In the genomic region with DNA sequence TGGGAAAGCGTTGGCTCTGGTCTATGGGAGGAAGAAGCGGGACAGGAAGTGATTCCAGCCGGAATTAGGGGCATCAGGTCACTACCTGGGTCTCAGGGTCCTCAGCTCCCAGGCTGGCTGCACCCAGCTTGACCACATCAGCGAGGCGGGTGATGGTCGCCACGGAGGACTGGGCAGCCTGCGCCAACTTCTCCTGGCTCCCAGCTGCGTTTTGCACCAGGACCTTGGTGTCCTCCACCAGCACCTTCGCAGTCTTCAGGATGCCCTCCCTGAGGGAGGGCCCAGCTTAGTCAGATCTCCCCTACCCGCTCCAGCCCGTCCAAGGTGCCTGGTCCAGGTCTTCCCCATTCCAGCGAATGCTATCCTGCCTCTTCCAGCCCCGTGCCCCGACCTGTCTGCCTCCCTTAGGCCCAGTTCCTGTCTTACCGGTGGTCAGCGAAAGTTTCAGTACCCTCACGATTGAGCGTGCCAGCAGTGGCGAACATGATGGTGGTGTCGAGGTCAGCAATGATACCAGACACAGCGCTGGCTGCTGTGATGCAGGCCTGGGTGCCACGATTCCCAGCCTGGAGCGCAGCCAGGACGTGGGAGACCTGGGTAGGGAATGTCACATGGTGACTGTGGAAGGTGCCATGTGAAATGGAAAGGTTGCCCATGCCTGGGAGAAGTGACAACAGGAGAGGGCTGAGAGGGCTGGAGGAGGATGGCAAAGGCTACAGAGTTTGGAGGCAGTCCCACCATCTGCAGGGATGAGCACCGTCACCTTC, we compare ENCODE assay signal across 23 cellular contexts. TPM values are rescaled to one million over a fixed set of nuclear protein-coding genes. Genes with fewer than 3 reads are reported as not detected.
DNase-seq lines count a peak whose midpoint lies in the region; ATAC-seq and TF ChIP-seq lines count a peak whose summit lies in the region.
"Had no signal": no experiment of that assay in that cellular context is flagged by ENCODE, and none has a peak within 500 bp of the region (broad histone marks: within the 10 kb centered on the region; RNA-seq: fewer than 3 reads in every experiment).

No MANE protein-coding gene starts in this region.

- TF ChIP-seq CTCF in A673 (conservative IDR thresholded peaks at IDR 0.05; ENCODE audit: low read depth, low read length) (no peak), mammary epithelial cell (conservative IDR thresholded peaks at IDR 0.05 in 1 of 2, IDR thresholded peaks at IDR 0.05 in 1 of 2; ENCODE audit: extremely low read depth in 1 of 2, insufficient read depth in 1 of 2, low read depth in 1 of 2, low read length in 2 of 2) (no peak), right atrium auricular region (IDR thresholded peaks at IDR 0.05) (no peak)

- in situ Hi-C loops in mammary epithelial cell (cut with MboI; ENCODE audit: low sequenced_read_pairs in 2 of 2): no loop called here

- H3K27me3 ChIP-seq in A673 (replicated peaks; ENCODE audit: insufficient read depth, low read depth, low read length, poor library complexity) (no peaks in the 10 kb centered on the region), mammary epithelial cell (ENCODE audit: insufficient read depth, low read length) (no peaks in the 10 kb centered on the region), right atrium auricular region (no peaks in the 10 kb centered on the region)
- H3K27me3 ChIP-seq: BE2C, sigmoid colon, upper lobe of right lung had no signal

- BruUV-seq in A673 (replicated peaks; lab: Mats Ljungman, UMichigan) (TSS peak; percentile 39), mammary epithelial cell (replicated peaks; lab: Mats Ljungman, UMichigan) (TSS peak; percentile 45)

- H3K9me3 ChIP-seq in A673 (ENCODE audit: low read depth, low read length, poor library complexity, severe bottlenecking) (no peaks in the 10 kb centered on the region), mammary epithelial cell (replicated peaks; ENCODE audit: insufficient read depth, low read length) (no peaks in the 10 kb centered on the region), right atrium auricular region (no peaks in the 10 kb centered on the region)
- H3K9me3 ChIP-seq: A549, BE2C, sigmoid colon, upper lobe of right lung had no signal

- intact Hi-C loops in A673 (cut with micrococcal nuclease; ENCODE audit: unreplicated experiment): no loop called here
- intact Hi-C loops in mammary epithelial cell (cut with micrococcal nuclease): no loop called here

- no peak overlapping the region for H3K9ac ChIP-seq in mammary epithelial cell (ENCODE audit: insufficient read depth, low read length)

- no peak for ATAC-seq in HG02588 (IDR thresholded peaks at IDR 0.05; ENCODE audit: unreplicated experiment)
- ATAC-seq in GM19023 (IDR thresholded peaks at IDR 0.05; ENCODE audit: unreplicated experiment): no peak
- ATAC-seq: A549; left colon; naive thymus-derived CD4-positive, alpha-beta T cell; upper lobe of right lung had no signal

- H3K4me3 ChIP-seq in A673 (ENCODE audit: low read depth, low read length, poor library complexity, severe bottlenecking) (no peak overlapping the region), mammary epithelial cell (replicated peaks in 1 of 3; ENCODE audit: insufficient read depth in 1 of 3, low read depth in 2 of 3, low read length in 3 of 3) (no peak overlapping the region), right atrium auricular region (no peak overlapping the region)
- H3K4me3 ChIP-seq: A549, sigmoid colon, upper lobe of right lung had no signal

- no peaks in the 10 kb centered on the region for H4K20me1 ChIP-seq in mammary epithelial cell (ENCODE audit: insufficient read depth, low read length)

- dilution Hi-C loops in mammary epithelial cell (cut with HindIII; ENCODE audit: low sequenced_read_pairs): no loop called here

- no peak overlapping the region for H3K27ac ChIP-seq in A673 (ENCODE audit: low read depth, low read length, poor library complexity, severe bottlenecking)
- H3K27ac ChIP-seq in mammary epithelial cell (ENCODE audit: insufficient read depth, low read depth, low read length): no peak overlapping the region
- H3K27ac ChIP-seq in right atrium auricular region: peak overlapping the region; percentile 12 to 45
- H3K27ac ChIP-seq: A549, upper lobe of right lung had no signal

- 93% methylated on average over 22 of the region's 26 CpGs for WGBS in mammary epithelial cell (ENCODE audit: low coverage, missing lambda C conversion rate)

- CTCF ChIA-PET in A673 (lab: Charles Lee): no interaction called here
- CTCF ChIA-PET in mammary epithelial cell (lab: Charles Lee; ENCODE audit: low non-redundant PET): no interaction called here

- POLR2A ChIA-PET in A673 (lab: Charles Lee; ENCODE audit: low non-redundant PET): no interaction called here

- H3K36me3 ChIP-seq in A673 (ENCODE audit: insufficient read depth, low read length, poor library complexity, severe bottlenecking) (peaks cover 96% of the 10 kb centered on the region), mammary epithelial cell (ENCODE audit: insufficient read depth, low read length) (peaks cover 53% of the 10 kb centered on the region), right atrium auricular region (peaks cover 100% of the 10 kb centered on the region)

- H3K79me2 ChIP-seq in mammary epithelial cell (ENCODE audit: insufficient read depth, low read length): no peaks in the 10 kb centered on the region

- no peaks in the 10 kb centered on the region for H3K4me1 ChIP-seq in A673 (ENCODE audit: insufficient read depth, low read length, poor library complexity, severe bottlenecking)
- no peaks in the 10 kb centered on the region for H3K4me1 ChIP-seq in mammary epithelial cell (ENCODE audit: insufficient read depth, low read length)
- peaks cover 0 to 21% of the 10 kb centered on the region in 2 donors for H3K4me1 ChIP-seq in right atrium auricular region
- H3K4me1 ChIP-seq: A549, BE2C, upper lobe of right lung had no signal

- no peak overlapping the region for H2AFZ ChIP-seq in mammary epithelial cell (ENCODE audit: low read depth, low read length)

- H3K4me2 ChIP-seq in mammary epithelial cell (ENCODE audit: insufficient read depth, low read depth, low read length): no peak overlapping the region
- H3K4me2 ChIP-seq: A549 had no signal

- DNase-seq in A673 (ENCODE audit: low spot score) (no peak), mammary epithelial cell (no peak), right atrium auricular region (ENCODE audit: low spot score) (no peak), NCI-H2227 (lab: John Stamatoyannopoulos, UW; ENCODE audit: unreplicated experiment) (no peak)
- DNase-seq: activated B cell treated with CpG ODN at 0.5 μM for 24 hours; activated CD4-positive, alpha-beta memory T cell treated with anti-CD3 and anti-CD28 coated beads for 36 hours; activated gamma-delta T cell; BE2C; DMS79; head of caudate nucleus; KG1; left colon; naive thymus-derived CD4-positive, alpha-beta T cell; NCI-H748 treated with DMSO at 0.1 percent for 48 hours; stimulated activated CD8-positive, alpha-beta memory T cell treated with anti-CD3 and anti-CD28 coated beads, Interleukin-4, amount 100 ng/mL, for 48 hours; T1000; upper lobe of right lung had no signal

RNA-seq across cellular contexts. Expression of a gene that starts 14.4 kb away (rescaled TPM):
- total RNA-seq in A673 (2021) (39.2 and 44.3 TPM in 2 replicates), mammary epithelial cell (100 to 1,000 TPM; 134 to 649 TPM), right atrium auricular region (100 to 1,000 TPM; 599 to 915 TPM)
- polyA plus RNA-seq in mammary epithelial cell: 276 TPM
- polyA minus RNA-seq in mammary epithelial cell: 96.1 TPM

RNA-seq across cellular contexts. Expression of a gene that starts 27.9 kb away (rescaled TPM):
- 173 and 178 TPM in 2 replicates for total RNA-seq in A673 (2021)
- 100 to 1,000 TPM; 202 to 213 TPM for total RNA-seq in mammary epithelial cell
- polyA plus RNA-seq in mammary epithelial cell: 128 TPM
- polyA minus RNA-seq in mammary epithelial cell: 264 TPM
- 100 to 1,000 TPM; 273 to 370 TPM for total RNA-seq in right atrium auricular region

RNA-seq across cellular contexts. Expression of a gene that starts 28.4 kb away (rescaled TPM):
- total RNA-seq in A673 (2021) (27.6 and 29.1 TPM in 2 replicates), mammary epithelial cell (10 to 100 TPM; 45.4 to 60.8 TPM), right atrium auricular region (10 to 100 TPM; 34.6 to 48.5 TPM)
- 38.3 TPM for polyA plus RNA-seq in mammary epithelial cell
- 34.8 TPM for polyA minus RNA-seq in mammary epithelial cell

RNA-seq across cellular contexts. Expression of a gene that starts 30.4 kb away (rescaled TPM):
- 0.32 and 1.4 TPM in 2 replicates for total RNA-seq in A673 (2021)
- 10 to 100 TPM in 1 of 2 donors, under 1 TPM in 1; 0.50 to 18.4 TPM for total RNA-seq in mammary epithelial cell
- polyA plus RNA-seq in mammary epithelial cell: 37.7 TPM
- polyA minus RNA-seq in mammary epithelial cell: 42.9 TPM
- 1 to 10 TPM; 5.5 to 5.9 TPM for total RNA-seq in right atrium auricular region
- total RNA-seq: activated B cell treated with CpG ODN at 0.5 μM for 24 hours, osteocyte, subcutaneous adipose tissue had no signal
- polyA plus RNA-seq: naive thymus-derived CD4-positive, alpha-beta T cell had no signal

RNA-seq across cellular contexts. Expression of a gene that starts 39.1 kb away (rescaled TPM):
- total RNA-seq in A673 (2021): 25.0 and 27.7 TPM in 2 replicates
- total RNA-seq in mammary epithelial cell: 1 to 10 TPM in 1 of 2 donors, under 1 TPM in 1; 0.33 to 5.7 TPM
- 9.5 TPM for polyA plus RNA-seq in mammary epithelial cell
- 7.8 TPM for polyA minus RNA-seq in mammary epithelial cell
- under 1 TPM in 1 of 2 donors, not detected in 1; 0.44 TPM for total RNA-seq in right atrium auricular region

Comparison
In these comparisons a context has a peak if more than half of its experiments do, and no peak if none do; other contexts are left out.
1. H3K27ac ChIP-seq: peak in right atrium auricular region (2 of 2); none in A673 (single experiment) and mammary epithelial cell (single experiment).